8 cellular contexts compared by ENCODE assay signal in genomic region chr12:2783936-2784600, GRCh38.
DNase-seq lines count a peak whose midpoint lies in the region; ATAC-seq lines count a peak whose summit lies in the region.

No MANE protein-coding gene starts in this region.

- peak; percentile 64 to 80 for ATAC-seq in activated CD4-positive, CD25-positive, alpha-beta regulatory T cell treated with anti-CD3 and anti-CD28 coated beads, Interleukin-2, amount 50 U/mL, for 24 hours
- ATAC-seq in HG03095 (IDR thresholded peaks at IDR 0.05; ENCODE audit: unreplicated experiment) = no peak

- DNase-seq in NCI-H2196 (lab: John Stamatoyannopoulos, UW; ENCODE audit: unreplicated experiment) (peak; percentile 36), NCI-H2196 treated with DMSO at 0.1 percent for 48 hours (lab: John Stamatoyannopoulos, UW; ENCODE audit: unreplicated experiment) (no peak), NCI-H2081 (lab: John Stamatoyannopoulos, UW) (peak; percentile 50 to 68), left kidney (ENCODE audit: low read depth, low spot score) (peak; percentile 85)
- peak; percentile 30 for DNase-seq in stimulated activated CD4-positive, alpha-beta T cell treated with anti-CD3 and anti-CD28 coated beads, Interleukin-2, amount 100 ng/mL, for 4 hours (ENCODE audit: low read depth)

- H3K27ac ChIP-seq in cingulate gyrus (ENCODE audit: low read depth, low read length) = peak overlapping the region; percentile 88
